In the genomic region with DNA sequence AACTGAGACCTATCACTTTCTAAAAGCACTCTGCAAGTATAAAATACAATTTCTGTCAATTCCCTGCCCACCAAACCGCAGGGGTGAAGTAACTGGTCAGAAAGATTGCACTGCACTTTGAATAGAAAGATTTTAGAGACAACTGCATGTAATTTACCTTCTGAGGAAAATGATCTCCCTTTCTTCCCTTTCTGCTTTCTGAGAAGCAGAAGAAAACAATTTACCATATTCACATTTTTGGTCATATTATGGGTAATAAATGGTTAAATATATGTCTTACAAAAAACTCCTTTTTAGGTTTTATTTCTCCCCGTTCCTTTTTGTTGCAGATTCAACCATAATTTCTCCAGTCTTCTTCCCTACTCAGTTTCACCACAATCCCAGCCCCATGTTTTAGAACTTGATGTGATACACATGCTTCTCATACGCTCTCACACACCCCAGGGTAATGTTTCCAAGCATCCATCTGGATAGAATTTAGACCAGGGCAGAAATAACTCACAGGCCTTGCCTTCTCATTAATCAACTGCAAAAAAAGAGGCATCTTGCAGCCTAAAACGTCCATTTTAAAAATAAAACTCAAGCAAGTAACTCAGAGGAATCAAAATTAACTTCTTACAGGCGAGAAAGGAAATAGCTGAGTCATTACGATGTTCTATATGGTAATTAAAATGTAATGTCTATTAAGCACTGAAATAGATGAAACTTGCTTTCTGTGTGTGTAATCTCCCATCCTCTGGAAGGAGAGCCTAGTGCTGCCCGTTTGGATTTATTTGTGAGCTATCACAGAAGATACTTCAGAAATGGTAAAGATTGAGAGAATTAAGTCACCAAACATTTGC, we compare ENCODE assay signal across 15 cellular contexts.
A peak's percentile ranks its signal among the peaks of the same experiment; 100 is the strongest.
DNase-seq lines count a peak whose midpoint lies in the region; ATAC-seq, FAIRE-seq and TF ChIP-seq lines count a peak whose summit lies in the region.
"Had no signal": no experiment of that assay in that cellular context is flagged by ENCODE, and none has a peak within 500 bp of the region (broad histone marks: within the 10 kb centered on the region; RNA-seq: fewer than 3 reads in every experiment).

No MANE protein-coding gene starts in this region.

- TF ChIP-seq RAD21 in A549 (conservative IDR thresholded peaks at IDR 0.05 in 1 of 2, IDR thresholded peaks at IDR 0.05 in 1 of 2) (no peak), IMR-90 (IDR thresholded peaks at IDR 0.05; ENCODE audit: low read length) (no peak)

- in situ Hi-C loops in IMR-90 (cut with MboI; ENCODE audit: low sequenced_read_pairs), result no loop called here

- H3K9ac ChIP-seq in IMR-90 (ENCODE audit: low read depth, low read length), result no peak overlapping the region
- H3K9ac ChIP-seq in mesendoderm (ENCODE audit: low read length), result no peak overlapping the region
- H3K9ac ChIP-seq: BLaER1 had no signal

- dilution Hi-C loops in IMR-90 (cut with HindIII; ENCODE audit: low sequenced_read_pairs, unreplicated experiment), result no loop called here

- H3K4ac ChIP-seq in IMR-90 (ENCODE audit: low read depth, low read length) (no peak overlapping the region; the same call in 1 of the 2 replicates), mesendoderm (ENCODE audit: low read depth, low read length) (no peak overlapping the region)

- no peak overlapping the region; the same call in 1 of the 2 replicates for H2BK20ac ChIP-seq in IMR-90 (ENCODE audit: low read depth, low read length)

- 54% methylated on average over 7 of the region's 7 CpGs for WGBS in A549 (ENCODE audit: missing lambda C conversion rate)
- no CpG with 5 or more reads among the region's 7 CpGs for WGBS in IMR-90 (ENCODE audit: extremely low coverage in 2 of 2, insufficient read length in 1 of 2), 2 experiments
- WGBS in mesendoderm (ENCODE audit: extremely low coverage, insufficient coverage, low lambda C conversion rate), result no CpG with 5 or more reads among the region's 7 CpGs

- FAIRE-seq in A549 (lab: Jason Lieb, UNC), result no peak
- FAIRE-seq: GM12892 had no signal

- no peak overlapping the region for H2AK9ac ChIP-seq in IMR-90 (replicated peaks; ENCODE audit: low read depth, low read length, poor library complexity)

- peak overlapping the region; percentile 16; the same call in 1 of the 2 replicates for H4K5ac ChIP-seq in IMR-90 (ENCODE audit: low read depth, low read length)
- H4K5ac ChIP-seq in mesendoderm (ENCODE audit: low read length), result no peak overlapping the region

- H2AK5ac ChIP-seq in IMR-90 (ENCODE audit: low read depth, low read length) (peak overlapping the region; percentile 17; the same call in 1 of the 2 replicates), mesendoderm (ENCODE audit: low read length) (no peak overlapping the region)

- H4K8ac ChIP-seq in IMR-90 (ENCODE audit: low read depth in 2 of 2, low read length in 2 of 2) (peak overlapping the region in 1 of 2 experiments; percentile 36; a peak in 1 of 4 replicates), mesendoderm (ENCODE audit: low read depth, low read length) (no peak overlapping the region)

- H3K23ac ChIP-seq in IMR-90 (ENCODE audit: low read depth, low read length) (0 out of 2 replicates have a peak overlapping the region, but pooled peaks have one; percentile 21), mesendoderm (ENCODE audit: low read length) (no peak overlapping the region)

- H3K18ac ChIP-seq in IMR-90 (ENCODE audit: low read depth, low read length), result peak overlapping the region; percentile 68; the same call in 1 of the 2 replicates
- H3K18ac ChIP-seq in mesendoderm (ENCODE audit: low read length), result peak overlapping the region; percentile 84

- 0 out of 2 replicates have a peak, but pooled peaks cover 3% of the 10 kb centered on the region for H3K9me1 ChIP-seq in IMR-90 (ENCODE audit: insufficient read depth, low read length)

- H2BK5ac ChIP-seq in IMR-90 (ENCODE audit: low read depth, low read length, poor library complexity, severe bottlenecking) (peak overlapping the region; percentile 53), mesendoderm (ENCODE audit: low read length) (no peak overlapping the region)

- peak overlapping the region; percentile 15; the same call in 1 of the 2 replicates for H3K14ac ChIP-seq in IMR-90 (replicated peaks; ENCODE audit: low read depth, low read length)

- POLR2A ChIA-PET in A549 (lab: Yijun Ruan, JAX) (no interaction called here), IMR-90 (lab: Charles Lee; ENCODE audit: unreplicated experiment) (no interaction called here)

- ATAC-seq in A549 (no peak), IMR-90 (ENCODE audit: low read depth) (peak; percentile 72), HG03439 (IDR thresholded peaks at IDR 0.05; ENCODE audit: unreplicated experiment) (no peak)
- ATAC-seq: activated naive CD4-positive, alpha-beta T cell treated with anti-CD3 and anti-CD28 coated beads, Interleukin-2, amount 50 U/mL, for 72 hours; WTC11 had no signal

- DNase-seq in A549 (ENCODE audit: low read depth in 1 of 2, low spot score in 1 of 2) (no peak), IMR-90 (peak; percentile 69), coronary artery (ENCODE audit: low spot score) (no peak), mesendoderm (no peak), foreskin melanocyte (no peak), NCI-H446 (lab: John Stamatoyannopoulos, UW) (no peak), SK-N-DZ (ENCODE audit: low spot score) (no peak)
- DNase-seq: erythroblast; PC-9; stimulated activated CD4-positive, alpha-beta T cell treated with anti-CD3 and anti-CD28 coated beads, Interleukin-2, amount 100 ng/mL, for 48 hours had no signal

- 0 out of 3 replicates have a peak overlapping the region, but pooled peaks have one; percentile 6 for H2BK15ac ChIP-seq in IMR-90 (ENCODE audit: low read depth, low read length)
- no peak overlapping the region for H2BK15ac ChIP-seq in mesendoderm (replicated peaks; ENCODE audit: low read depth)

- H3K27ac ChIP-seq in A549 (0 out of 6 replicates have a peak overlapping the region, but pooled peaks of 1 of the 2 experiments have one; percentile 19), IMR-90 (ENCODE audit: insufficient read depth, low read length) (no peak overlapping the region; the same call in 1 of the 2 replicates), coronary artery (peak overlapping the region; percentile 41 to 78), mesendoderm (ENCODE audit: low read depth, low read length) (no peak overlapping the region)
- H3K27ac ChIP-seq: BLaER1, PC-9 had no signal

- intact Hi-C loops in IMR-90 (cut with micrococcal nuclease), result no loop called here

- no peaks in the 10 kb centered on the region for H3K36me3 ChIP-seq in IMR-90 (ENCODE audit: control insufficient read depth, insufficient read depth, low read length)
- no peaks in the 10 kb centered on the region for H3K36me3 ChIP-seq in mesendoderm (ENCODE audit: control insufficient read depth, insufficient read depth, low read length)
- H3K36me3 ChIP-seq: BLaER1 had no signal

- no peak overlapping the region for H3K56ac ChIP-seq in IMR-90 (ENCODE audit: extremely low read depth, insufficient read depth, low read length)
- H3K56ac ChIP-seq in mesendoderm (ENCODE audit: low read length), result peak overlapping the region; percentile 40

- no peak for TF ChIP-seq POLR2A in A549 (IDR thresholded peaks at IDR 0.05; ENCODE audit: low read length)
- no peak for TF ChIP-seq POLR2A in IMR-90 (IDR thresholded peaks at IDR 0.05; ENCODE audit: low read depth, low read length)

- CTCF ChIA-PET in A549 (lab: Yijun Ruan, JAX) (interaction anchor here (1.1 kb wide), 1 partner anchor 91 kb away, joined by 3 read pairs; no protein-coding TSS in a partner anchor), IMR-90 (lab: Yijun Ruan, JAX) (interaction anchor here (0.6 to 1.2 kb wide), 3 partner anchors 23 to 141 kb away, joined by 3 to 4 read pairs (median 3); no protein-coding TSS in a partner anchor)

- H3K4me3 ChIP-seq in A549 (no peak overlapping the region), IMR-90 (ENCODE audit: insufficient read depth, low read depth, low read length) (no peak overlapping the region), coronary artery (peak overlapping the region; percentile 28), mesendoderm (ENCODE audit: low read length) (no peak overlapping the region)
- H3K4me3 ChIP-seq: BLaER1, PC-9 had no signal

- no peak overlapping the region for H3K4me2 ChIP-seq in A549
- peak overlapping the region; percentile 16; the same call in 1 of the 2 replicates for H3K4me2 ChIP-seq in IMR-90 (ENCODE audit: low read depth, low read length)
- no peak overlapping the region for H3K4me2 ChIP-seq in mesendoderm (ENCODE audit: low read length)
- H3K4me2 ChIP-seq: BLaER1, PC-9 had no signal

- H2BK120ac ChIP-seq in IMR-90 (ENCODE audit: low read depth, low read length), result 0 out of 2 replicates have a peak overlapping the region, but pooled peaks have one; percentile 29
- no peak overlapping the region for H2BK120ac ChIP-seq in mesendoderm (ENCODE audit: low read depth, low read length)

- no peaks in the 10 kb centered on the region for H3K79me2 ChIP-seq in mesendoderm (ENCODE audit: control insufficient read depth, insufficient read depth, low read length)

- 0 out of 2 replicates have a peak overlapping the region, but pooled peaks have one; percentile 46 for H4K91ac ChIP-seq in IMR-90 (ENCODE audit: insufficient read depth, low read depth, low read length)

- H3K79me1 ChIP-seq in IMR-90 (ENCODE audit: low read depth in 1 of 2, low read length in 2 of 2), result no peaks in the 10 kb centered on the region
- no peaks in the 10 kb centered on the region for H3K79me1 ChIP-seq in mesendoderm (ENCODE audit: low read length)

- H3K27me3 ChIP-seq in IMR-90 (ENCODE audit: control insufficient read depth, insufficient read depth, low read length), result no peaks in the 10 kb centered on the region
- H3K27me3 ChIP-seq in mesendoderm (ENCODE audit: insufficient read depth, low read length, poor library complexity), result no peaks in the 10 kb centered on the region
- H3K27me3 ChIP-seq: BLaER1 had no signal

- H3K4me1 ChIP-seq in A549, result no peaks in the 10 kb centered on the region
- peaks cover 2% of the 10 kb centered on the region; the same call in 1 of the 2 replicates for H3K4me1 ChIP-seq in IMR-90 (ENCODE audit: control insufficient read depth, insufficient read depth, low read length)
- no peaks in the 10 kb centered on the region for H3K4me1 ChIP-seq in mesendoderm (ENCODE audit: control insufficient read depth, low read depth, low read length)

- BruUV-seq in IMR-90 (replicated peaks; lab: Mats Ljungman, UMichigan), result no TSS peak

- H3K9me3 ChIP-seq in A549 (no peaks in the 10 kb centered on the region), IMR-90 (ENCODE audit: control insufficient read depth, insufficient read depth, low read length) (no peaks in the 10 kb centered on the region)

- H2AFZ ChIP-seq in IMR-90 (replicated peaks; ENCODE audit: low read length, poor library complexity), result no peak overlapping the region
- H2AFZ ChIP-seq: PC-9 had no signal

- no peak for TF ChIP-seq EP300 in A549 (IDR thresholded peaks at IDR 0.05)

- H4K20me1 ChIP-seq in IMR-90 (ENCODE audit: insufficient read depth, low read length), result no peaks in the 10 kb centered on the region
- H4K20me1 ChIP-seq: BLaER1 had no signal

- TF ChIP-seq CTCF in A549 (IDR thresholded peaks at IDR 0.05) (no peak), IMR-90 (conservative IDR thresholded peaks at IDR 0.05; ENCODE audit: low read depth, low read length) (no peak), coronary artery (IDR thresholded peaks at IDR 0.05) (no peak)

TF ChIP-seq in A549, 52 proteins besides CTCF, POLR2A, EP300 and RAD21 (continues in another document):
- peak; percentile 49 for TF ChIP-seq NFE2L2 (conservative IDR thresholded peaks at IDR 0.05; ENCODE audit: low read length)

TF ChIP-seq in IMR-90, 13 proteins besides CTCF, POLR2A, EP300 and RAD21 (continues in another document):
- no peak for TF ChIP-seq FOS (IDR thresholded peaks at IDR 0.05; ENCODE audit: low read depth, low read length)

Comparison
In these comparisons a context has a peak if more than half of its experiments do, and no peak if none do; other contexts are left out.
1. H3K27ac ChIP-seq: peak in coronary artery (2 of 2); none in IMR-90 (single experiment) and mesendoderm (single experiment).